Comparison of ENCODE assay signal across 23 cellular contexts in genomic region chr18:63065172-63065571, GRCh38.
"Had no signal": no experiment of that assay in that cellular context is flagged by ENCODE, and none has a peak within 500 bp of the region (broad histone marks: within the 10 kb centered on the region; RNA-seq: fewer than 3 reads in every experiment).

No MANE protein-coding gene starts in this region.

- H3K36me3 Mint-ChIP-seq: activated naive CD8-positive, alpha-beta T cell treated with anti-CD3 and anti-CD28 coated beads for 36 hours; naive thymus-derived CD4-positive, alpha-beta T cell had no signal

- DNase-seq: activated B cell treated with CpG ODN at 0.5 μM for 24 hours; activated CD4-positive, alpha-beta T cell treated with anti-CD3 and anti-CD28 coated beads for 36 hours; activated CD4-positive, alpha-beta T cell treated with anti-CD3 and anti-CD28 coated beads, Interleukin-2, amount 50 U/mL, for 48 hours; activated CD8-positive, alpha-beta memory T cell treated with anti-CD3 and anti-CD28 coated beads, Interleukin-2, amount 50 U/mL, for 48 hours; activated naive CD4-positive, alpha-beta T cell treated with Interleukin-2 at 50 U/mL for 16 hours; activated naive CD8-positive, alpha-beta T cell treated with anti-CD3 and anti-CD28 coated beads for 36 hours; activated T-cell treated with anti-CD3 and anti-CD28 coated beads, Interleukin-2, amount 50 U/mL, for 48 hours; colonic mucosa; dorsolateral prefrontal cortex; effector memory CD8-positive, alpha-beta T cell; hippocampal formation; kidney glomerular epithelial cell; left lung; naive thymus-derived CD4-positive, alpha-beta T cell; stimulated activated CD4-positive, alpha-beta T cell treated with anti-CD3 and anti-CD28 coated beads, Interleukin-4, amount 100 ng/mL, for 4 hours; stimulated activated naive CD8-positive, alpha-beta T cell treated with anti-CD3 and anti-CD28 coated beads, Interleukin-15, amount 100 ng/mL, for 72 hours; tibial artery had no signal

- ATAC-seq: activated CD4-positive, alpha-beta T cell treated with anti-CD3 and anti-CD28 coated beads for 36 hours; effector memory CD8-positive, alpha-beta T cell; esophagus mucosa; left lung; naive thymus-derived CD4-positive, alpha-beta T cell; stimulated activated naive CD8-positive, alpha-beta T cell treated with anti-CD3 and anti-CD28 coated beads, Interleukin-15, amount 100 ng/mL, for 72 hours had no signal

- H3K4me3 ChIP-seq: breast epithelium, colonic mucosa, dorsolateral prefrontal cortex, left lung, lung, prostate gland, tibial artery had no signal

- H3K4me1 ChIP-seq: breast epithelium, colonic mucosa, left lung, prostate gland, tibial artery had no signal

- H3K4me1 Mint-ChIP-seq: activated B cell treated with CpG ODN at 0.5 μM for 24 hours; activated naive CD8-positive, alpha-beta T cell treated with anti-CD3 and anti-CD28 coated beads for 36 hours had no signal

- H3K4me3 Mint-ChIP-seq: activated B cell treated with CpG ODN at 0.5 μM for 24 hours; activated CD4-positive, alpha-beta T cell treated with anti-CD3 and anti-CD28 coated beads for 36 hours; activated naive CD8-positive, alpha-beta T cell treated with anti-CD3 and anti-CD28 coated beads for 36 hours; effector memory CD8-positive, alpha-beta T cell; naive thymus-derived CD4-positive, alpha-beta T cell; stimulated activated naive CD8-positive, alpha-beta T cell treated with anti-CD3 and anti-CD28 coated beads, Interleukin-15, amount 100 ng/mL, for 72 hours had no signal

- H3K27me3 Mint-ChIP-seq: activated naive CD8-positive, alpha-beta T cell treated with anti-CD3 and anti-CD28 coated beads for 36 hours had no signal

- H3K9me3 ChIP-seq: breast epithelium, colonic mucosa, left lung, prostate gland, tibial artery had no signal

- FAIRE-seq: endothelial cell of umbilical vein, frontal cortex had no signal

- H3K9me3 Mint-ChIP-seq: activated naive CD8-positive, alpha-beta T cell treated with anti-CD3 and anti-CD28 coated beads for 36 hours; effector memory CD8-positive, alpha-beta T cell; naive thymus-derived CD4-positive, alpha-beta T cell; stimulated activated naive CD8-positive, alpha-beta T cell treated with anti-CD3 and anti-CD28 coated beads, Interleukin-15, amount 100 ng/mL, for 72 hours had no signal

- H3K36me3 ChIP-seq: breast epithelium, colonic mucosa, left lung, prostate gland, tibial artery had no signal

- H3K27me3 ChIP-seq: breast epithelium, colonic mucosa, dorsolateral prefrontal cortex, left lung had no signal

- H3K27ac ChIP-seq: breast epithelium, colonic mucosa, dorsolateral prefrontal cortex, left lung, prostate gland, tibial artery had no signal

- H3K27ac Mint-ChIP-seq: activated B cell treated with CpG ODN at 0.5 μM for 24 hours; activated CD4-positive, alpha-beta T cell treated with anti-CD3 and anti-CD28 coated beads for 36 hours; activated naive CD8-positive, alpha-beta T cell treated with anti-CD3 and anti-CD28 coated beads for 36 hours; naive thymus-derived CD4-positive, alpha-beta T cell had no signal
